9 cellular contexts compared by ENCODE assay signal in the genomic region with DNA sequence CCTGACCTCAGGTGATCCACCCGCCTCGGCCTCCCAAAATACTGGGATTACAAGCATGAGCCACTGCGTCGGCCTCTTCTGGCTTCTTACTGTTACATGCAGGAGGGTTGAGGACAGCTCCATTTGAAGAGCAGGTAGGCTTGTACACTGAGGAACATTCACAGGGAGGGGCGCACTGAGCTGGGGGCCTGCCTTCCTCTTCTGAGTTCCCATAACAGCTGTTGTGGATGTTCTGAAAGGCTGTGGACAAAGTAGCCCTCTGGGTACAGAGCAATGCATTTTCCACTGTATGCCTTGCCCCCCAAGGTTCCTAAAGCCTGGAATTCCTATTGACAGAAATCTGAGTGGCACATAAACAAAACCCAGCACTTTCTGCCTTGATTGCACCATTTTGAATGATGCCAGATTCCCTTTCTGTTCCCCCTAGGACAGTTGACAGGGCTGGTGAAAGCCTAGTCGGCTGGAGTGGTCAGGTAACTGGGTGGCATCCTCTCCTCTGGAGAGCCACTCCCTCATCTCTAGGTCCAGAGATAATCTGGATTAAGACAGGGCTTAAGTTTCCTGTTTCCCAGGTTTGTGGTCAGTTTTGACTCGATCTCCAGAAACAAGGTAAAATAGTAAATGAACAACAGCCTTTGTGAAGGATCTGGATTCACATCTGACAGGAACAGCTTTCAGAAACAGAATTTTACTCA. TPM values are rescaled to one million over a fixed set of nuclear protein-coding genes. Genes with fewer than 3 reads are reported as not detected.
DNase-seq lines count a peak whose midpoint lies in the region; ATAC-seq and TF ChIP-seq lines count a peak whose summit lies in the region.
"Had no signal": no experiment of that assay in that cellular context is flagged by ENCODE, and none has a peak within 500 bp of the region (broad histone marks: within the 10 kb centered on the region; RNA-seq: fewer than 3 reads in every experiment).

No MANE protein-coding gene starts in this region.

- H3K4me3 ChIP-seq in iPS-20b (ENCODE audit: low read length) (peak overlapping the region; percentile 41; the same call in 1 of the 2 replicates), stomach (peak overlapping the region in 1 of 4 donors; percentile 66)

- H3K27me3 ChIP-seq in iPS-20b (ENCODE audit: insufficient read depth, low read length) (peaks cover 4% of the 10 kb centered on the region; the same call in 1 of the 2 replicates), stomach (no peaks in the 10 kb centered on the region)

- no peak for DNase-seq in activated CD4-positive, alpha-beta T cell treated with anti-CD3 and anti-CD28 coated beads, Interleukin-2, amount 10 ng/mL, durations not matched to agents 24 days and 14 days
- no peak for DNase-seq in activated CD4-positive, alpha-beta T cell treated with anti-CD3 and anti-CD28 coated beads, Interleukin-2, amount 50 U/mL, for 4 hours
- DNase-seq in WTC11 (ENCODE audit: low spot score) (no peak), stomach (no peak)
- DNase-seq: SIG-M5 had no signal

- WGBS in stomach, 5 donors = 79 to 84% (median 82%) methylated on average over 7 of the region's 7 CpGs

- H3K4me1 ChIP-seq in iPS-20b (ENCODE audit: insufficient read depth, low read length) = peaks cover 14% of the 10 kb centered on the region
- H3K4me1 ChIP-seq in stomach = peaks cover 21 to 49% (median 34%) of the 10 kb centered on the region in 4 donors

- no peak for TF ChIP-seq EP300 in stomach (IDR thresholded peaks at IDR 0.05)

- H3K27ac Mint-ChIP-seq in activated CD4-positive, alpha-beta T cell treated with anti-CD3 and anti-CD28 coated beads, Interleukin-2, amount 10 ng/mL, durations not matched to agents 24 days and 14 days = peak overlapping the region; percentile 40
- peak overlapping the region; percentile 33; the same call in 1 of the 2 replicates for H3K27ac Mint-ChIP-seq in WTC11

- H3K36me3 Mint-ChIP-seq in activated CD4-positive, alpha-beta T cell treated with anti-CD3 and anti-CD28 coated beads, Interleukin-2, amount 10 ng/mL, durations not matched to agents 24 days and 14 days (ENCODE audit: low read depth) = peaks cover 42% of the 10 kb centered on the region
- peaks cover 32% of the 10 kb centered on the region for H3K36me3 Mint-ChIP-seq in WTC11

- H3K9me3 Mint-ChIP-seq in activated CD4-positive, alpha-beta T cell treated with anti-CD3 and anti-CD28 coated beads, Interleukin-2, amount 10 ng/mL, durations not matched to agents 24 days and 14 days = no peaks in the 10 kb centered on the region
- H3K9me3 Mint-ChIP-seq in WTC11 = no peaks in the 10 kb centered on the region

- ATAC-seq in WTC11 (no peak), HG02623 (IDR thresholded peaks at IDR 0.05; ENCODE audit: unreplicated experiment) (no peak), GM21423 (IDR thresholded peaks at IDR 0.05; ENCODE audit: unreplicated experiment) (no peak), HG03159 (IDR thresholded peaks at IDR 0.05; ENCODE audit: unreplicated experiment) (no peak)

- intact Hi-C loops in activated CD4-positive, alpha-beta T cell treated with anti-CD3 and anti-CD28 coated beads, Interleukin-2, amount 10 ng/mL, durations not matched to agents 24 days and 14 days (cut with micrococcal nuclease) = no loop called here
- intact Hi-C loops in stomach (cut with DNase I; ENCODE audit: low total_unique reads) = no loop called here

- no peak for TF ChIP-seq POLR2A in stomach (IDR thresholded peaks at IDR 0.05)

- POLR2A ChIA-PET in WTC11 (lab: Charles Lee) = interaction anchor here (0.7 to 1.6 kb wide), 3 partner anchors 17 to 246 kb away, joined by 4 to 8 read pairs (median 5); a partner anchor contains a TSS

- CTCF ChIA-PET in WTC11 (lab: Charles Lee) = interaction anchor here (1.6 to 4.0 kb wide), 5 partner anchors 24 to 232 kb away, joined by 4 to 20 read pairs (median 7); a partner anchor contains a TSS

- H3K27me3 Mint-ChIP-seq in activated CD4-positive, alpha-beta T cell treated with anti-CD3 and anti-CD28 coated beads, Interleukin-2, amount 10 ng/mL, durations not matched to agents 24 days and 14 days = no peaks in the 10 kb centered on the region
- no peaks in the 10 kb centered on the region for H3K27me3 Mint-ChIP-seq in WTC11 (ENCODE audit: low read depth)

- H3K9me3 ChIP-seq in iPS-20b (ENCODE audit: insufficient read depth, low read depth, low read length) (no peaks in the 10 kb centered on the region), stomach (no peaks in the 10 kb centered on the region)

- TF ChIP-seq CTCF in WTC11 (IDR thresholded peaks at IDR 0.05) (no peak), stomach (IDR thresholded peaks at IDR 0.05) (no peak)

- H3K4me3 Mint-ChIP-seq in activated CD4-positive, alpha-beta T cell treated with anti-CD3 and anti-CD28 coated beads, Interleukin-2, amount 10 ng/mL, durations not matched to agents 24 days and 14 days = peak overlapping the region; percentile 66
- peak overlapping the region; percentile 58 for H3K4me3 Mint-ChIP-seq in WTC11

- peaks cover 24% of the 10 kb centered on the region for H3K4me1 Mint-ChIP-seq in activated CD4-positive, alpha-beta T cell treated with anti-CD3 and anti-CD28 coated beads, Interleukin-2, amount 10 ng/mL, durations not matched to agents 24 days and 14 days
- peaks cover 56% of the 10 kb centered on the region for H3K4me1 Mint-ChIP-seq in WTC11

- H3K27ac ChIP-seq in iPS-20b (ENCODE audit: low read length) (no peak overlapping the region), stomach (peak overlapping the region in 4 of 5 donors; percentile 74 to 85 (median 80))

- H3K36me3 ChIP-seq in iPS-20b (ENCODE audit: insufficient read depth, low read depth, low read length) = peaks cover 50% of the 10 kb centered on the region
- peaks cover 14 to 26% (median 24%) of the 10 kb centered on the region in 4 donors for H3K36me3 ChIP-seq in stomach

- peak overlapping the region; percentile 79; the same call in 1 of the 2 replicates for H3K9ac ChIP-seq in iPS-20b (ENCODE audit: low read depth, low read length)

TF ChIP-seq in WTC11, 78 proteins besides CTCF, POLR2A, EP300 and RAD21:
- TF ChIP-seq, protein P1, sequence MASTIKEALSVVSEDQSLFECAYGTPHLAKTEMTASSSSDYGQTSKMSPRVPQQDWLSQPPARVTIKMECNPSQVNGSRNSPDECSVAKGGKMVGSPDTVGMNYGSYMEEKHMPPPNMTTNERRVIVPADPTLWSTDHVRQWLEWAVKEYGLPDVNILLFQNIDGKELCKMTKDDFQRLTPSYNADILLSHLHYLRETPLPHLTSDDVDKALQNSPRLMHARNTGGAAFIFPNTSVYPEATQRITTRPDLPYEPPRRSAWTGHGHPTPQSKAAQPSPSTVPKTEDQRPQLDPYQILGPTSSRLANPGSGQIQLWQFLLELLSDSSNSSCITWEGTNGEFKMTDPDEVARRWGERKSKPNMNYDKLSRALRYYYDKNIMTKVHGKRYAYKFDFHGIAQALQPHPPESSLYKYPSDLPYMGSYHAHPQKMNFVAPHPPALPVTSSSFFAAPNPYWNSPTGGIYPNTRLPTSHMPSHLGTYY (CRISPR knock-in tag; IDR thresholded peaks at IDR 0.05) = no peak
- no peak for TF ChIP-seq NR1H2 (CRISPR knock-in tag; IDR thresholded peaks at IDR 0.05)
- TF ChIP-seq, protein P2, sequence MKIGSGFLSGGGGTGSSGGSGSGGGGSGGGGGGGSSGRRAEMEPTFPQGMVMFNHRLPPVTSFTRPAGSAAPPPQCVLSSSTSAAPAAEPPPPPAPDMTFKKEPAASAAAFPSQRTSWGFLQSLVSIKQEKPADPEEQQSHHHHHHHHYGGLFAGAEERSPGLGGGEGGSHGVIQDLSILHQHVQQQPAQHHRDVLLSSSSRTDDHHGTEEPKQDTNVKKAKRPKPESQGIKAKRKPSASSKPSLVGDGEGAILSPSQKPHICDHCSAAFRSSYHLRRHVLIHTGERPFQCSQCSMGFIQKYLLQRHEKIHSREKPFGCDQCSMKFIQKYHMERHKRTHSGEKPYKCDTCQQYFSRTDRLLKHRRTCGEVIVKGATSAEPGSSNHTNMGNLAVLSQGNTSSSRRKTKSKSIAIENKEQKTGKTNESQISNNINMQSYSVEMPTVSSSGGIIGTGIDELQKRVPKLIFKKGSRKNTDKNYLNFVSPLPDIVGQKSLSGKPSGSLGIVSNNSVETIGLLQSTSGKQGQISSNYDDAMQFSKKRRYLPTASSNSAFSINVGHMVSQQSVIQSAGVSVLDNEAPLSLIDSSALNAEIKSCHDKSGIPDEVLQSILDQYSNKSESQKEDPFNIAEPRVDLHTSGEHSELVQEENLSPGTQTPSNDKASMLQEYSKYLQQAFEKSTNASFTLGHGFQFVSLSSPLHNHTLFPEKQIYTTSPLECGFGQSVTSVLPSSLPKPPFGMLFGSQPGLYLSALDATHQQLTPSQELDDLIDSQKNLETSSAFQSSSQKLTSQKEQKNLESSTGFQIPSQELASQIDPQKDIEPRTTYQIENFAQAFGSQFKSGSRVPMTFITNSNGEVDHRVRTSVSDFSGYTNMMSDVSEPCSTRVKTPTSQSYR (CRISPR knock-in tag; IDR thresholded peaks at IDR 0.05) = no peak
- TF ChIP-seq GRHL2 (CRISPR knock-in tag; IDR thresholded peaks at IDR 0.05; ENCODE audit: insufficient replicate concordance, severe bottlenecking) = no peak
- no peak for TF ChIP-seq FOXK1 (CRISPR knock-in tag; IDR thresholded peaks at IDR 0.05)
- TF ChIP-seq, protein P3, sequence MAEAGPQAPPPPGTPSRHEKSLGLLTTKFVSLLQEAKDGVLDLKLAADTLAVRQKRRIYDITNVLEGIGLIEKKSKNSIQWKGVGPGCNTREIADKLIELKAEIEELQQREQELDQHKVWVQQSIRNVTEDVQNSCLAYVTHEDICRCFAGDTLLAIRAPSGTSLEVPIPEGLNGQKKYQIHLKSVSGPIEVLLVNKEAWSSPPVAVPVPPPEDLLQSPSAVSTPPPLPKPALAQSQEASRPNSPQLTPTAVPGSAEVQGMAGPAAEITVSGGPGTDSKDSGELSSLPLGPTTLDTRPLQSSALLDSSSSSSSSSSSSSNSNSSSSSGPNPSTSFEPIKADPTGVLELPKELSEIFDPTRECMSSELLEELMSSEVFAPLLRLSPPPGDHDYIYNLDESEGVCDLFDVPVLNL (CRISPR knock-in tag; IDR thresholded peaks at IDR 0.05; ENCODE audit: borderline replicate concordance, low read depth) = no peak
- TF ChIP-seq SMAD3 (CRISPR knock-in tag; IDR thresholded peaks at IDR 0.05; ENCODE audit: borderline replicate concordance) = no peak

RNA-seq across cellular contexts. Expression of a gene that starts 1.4 kb away (rescaled TPM):
- total RNA-seq in activated CD4-positive, alpha-beta T cell treated with anti-CD3 and anti-CD28 coated beads, Interleukin-2, amount 10 ng/mL, durations not matched to agents 24 days and 14 days = 7.2 and 8.2 TPM in 2 replicates
- total RNA-seq in WTC11 (2021) (9.0 to 9.9 TPM (median 9.2 TPM) in 3 replicates), stomach (1 to 10 TPM in 3 of 5 donors, under 1 TPM in 1, not detected in 1; 0.45 to 2.6 (median 1.9) TPM)
- polyA plus RNA-seq in stomach = 1 to 10 TPM in 1 of 3 donors, under 1 TPM in 1, not detected in 1; 0.37 to 1.9 TPM

RNA-seq across cellular contexts. Expression of a gene that starts 41.1 kb away (rescaled TPM):
- total RNA-seq in activated CD4-positive, alpha-beta T cell treated with anti-CD3 and anti-CD28 coated beads, Interleukin-2, amount 10 ng/mL, durations not matched to agents 24 days and 14 days = 217 and 222 TPM in 2 replicates
- total RNA-seq in WTC11 (2021) = 133 to 155 TPM (median 146 TPM) in 3 replicates
- total RNA-seq in stomach = 100 to 1,000 TPM in 1 of 5 donors, 10 to 100 TPM in 4; 21.0 to 131 (median 36.5) TPM
- 10 to 100 TPM; 29.6 to 30.4 (median 30.1) TPM for polyA plus RNA-seq in stomach
